Comparison of ENCODE assay signal across 18 cellular contexts in the genomic region with DNA sequence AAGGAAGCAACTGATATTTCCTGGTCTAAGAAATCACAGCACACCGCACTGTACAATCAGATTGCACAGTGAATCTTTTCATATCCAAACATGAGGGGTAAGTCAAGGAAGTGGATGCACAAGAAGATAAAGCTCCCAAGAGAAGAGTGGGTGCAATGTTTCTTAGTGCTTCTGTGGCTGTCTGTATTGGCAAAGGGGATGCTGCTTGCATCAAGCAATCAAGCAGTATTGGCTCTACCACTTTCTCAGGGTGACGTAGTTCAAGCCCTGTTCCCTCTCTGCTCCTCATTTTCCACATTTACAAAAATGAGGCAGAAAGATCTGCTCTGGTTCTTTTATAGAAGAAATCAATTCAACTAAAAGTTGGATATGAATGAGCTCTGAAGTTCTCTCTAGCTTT. TPM values are rescaled to one million over a fixed set of nuclear protein-coding genes. Genes with fewer than 3 reads are reported as not detected.
DNase-seq lines count a peak whose midpoint lies in the region; ATAC-seq and TF ChIP-seq lines count a peak whose summit lies in the region.
"Had no signal": no experiment of that assay in that cellular context is flagged by ENCODE, and none has a peak within 500 bp of the region (broad histone marks: within the 10 kb centered on the region; RNA-seq: fewer than 3 reads in every experiment).

No MANE protein-coding gene starts in this region.

- peak overlapping the region; percentile 93 for H3K27ac Mint-ChIP-seq in activated CD4-positive, alpha-beta T cell treated with anti-CD3 and anti-CD28 coated beads for 36 hours
- H3K27ac Mint-ChIP-seq: type B pancreatic cell had no signal

- CTCF ChIA-PET in activated CD4-positive, alpha-beta T cell treated with anti-CD3 and anti-CD28 coated beads for 36 hours (lab: Charles Lee): interaction anchor here (0.6 to 3.7 kb wide), 20 partner anchors 10 to 522 kb away, joined by 3 to 44 read pairs (median 5); a partner anchor contains a TSS

- H3K27ac ChIP-seq in Peyer's patch (peak overlapping the region; percentile 69 to 84 (median 72)), spleen (peak overlapping the region in 7 of 8 donors; percentile 63 to 94 (median 90))
- H3K27ac ChIP-seq in effector memory CD4-positive, alpha-beta T cell (ENCODE audit: insufficient read depth, low read length, poor library complexity, severe bottlenecking): peak overlapping the region; percentile 80
- H3K27ac ChIP-seq: 22Rv1, prostate gland had no signal

- H3K4me3 ChIP-seq in Peyer's patch: peak overlapping the region; percentile 11 to 32 (median 28)
- peak overlapping the region; percentile 50 for H3K4me3 ChIP-seq in effector memory CD4-positive, alpha-beta T cell (ENCODE audit: insufficient read depth, low read depth, low read length, poor library complexity, severe bottlenecking)
- peak overlapping the region; percentile 4 to 75 (median 44) for H3K4me3 ChIP-seq in spleen
- H3K4me3 ChIP-seq: prostate gland had no signal

- intact Hi-C loops in activated CD4-positive, alpha-beta T cell treated with anti-CD3 and anti-CD28 coated beads for 36 hours (cut with DNase I, micrococcal nuclease): loop anchor here (2.0 to 10.0 kb wide), 6 partner anchors 19 to 597 kb away; a partner anchor contains a TSS
- intact Hi-C loops in spleen (cut with DNase I; ENCODE audit: low total_unique reads): no loop called here

- TF ChIP-seq CTCF in Peyer's patch (IDR thresholded peaks at IDR 0.05) (no peak), spleen (IDR thresholded peaks at IDR 0.05 in 8 of 11, conservative IDR thresholded peaks at IDR 0.05 in 3 of 11) (no peak)

- no peaks in the 10 kb centered on the region for H3K9me3 Mint-ChIP-seq in activated CD4-positive, alpha-beta T cell treated with anti-CD3 and anti-CD28 coated beads for 36 hours (ENCODE audit: low read depth)
- H3K9me3 Mint-ChIP-seq: type B pancreatic cell had no signal

- H3K4me1 Mint-ChIP-seq in activated CD4-positive, alpha-beta T cell treated with anti-CD3 and anti-CD28 coated beads for 36 hours: peaks cover 67% of the 10 kb centered on the region

- TF ChIP-seq POLR2A in Peyer's patch (IDR thresholded peaks at IDR 0.05) (no peak), spleen (IDR thresholded peaks at IDR 0.05) (no peak)

- DNase-seq in activated CD4-positive, alpha-beta T cell treated with anti-CD3 and anti-CD28 coated beads for 36 hours: no peak
- no peak for DNase-seq in activated CD4-positive, alpha-beta T cell treated with anti-CD3 and anti-CD28 coated beads for 4 hours
- DNase-seq in Peyer's patch (no peak), spleen (no peak), GM03348 (ENCODE audit: low spot score) (no peak)
- no peak for DNase-seq in effector memory CD4-positive, alpha-beta T cell
- DNase-seq: amygdala, islet precursor cell, NCI-H2107, T-helper 9 cell had no signal

- ATAC-seq in activated CD4-positive, alpha-beta T cell treated with anti-CD3 and anti-CD28 coated beads for 36 hours: peak; percentile 24
- no peak for ATAC-seq in GM18517 (IDR thresholded peaks at IDR 0.05; ENCODE audit: unreplicated experiment)
- ATAC-seq in HG02981 (IDR thresholded peaks at IDR 0.05; ENCODE audit: unreplicated experiment): no peak
- ATAC-seq: Right ventricle myocardium inferior had no signal

- H3K4me1 ChIP-seq in Peyer's patch (no peaks in the 10 kb centered on the region), spleen (peaks cover 4 to 71% (median 34%) of the 10 kb centered on the region in 6 donors)
- H3K4me1 ChIP-seq in effector memory CD4-positive, alpha-beta T cell (ENCODE audit: control insufficient read depth, insufficient read depth, low read length, poor library complexity, severe bottlenecking): peaks cover 27% of the 10 kb centered on the region
- H3K4me1 ChIP-seq: prostate gland had no signal

- POLR2A ChIA-PET in activated CD4-positive, alpha-beta T cell treated with anti-CD3 and anti-CD28 coated beads for 36 hours (lab: Charles Lee): interaction anchor here (0.6 to 3.2 kb wide), 8 partner anchors 7 to 237 kb away, joined by 3 to 33 read pairs (median 8); no protein-coding TSS in a partner anchor

- H3K4me3 Mint-ChIP-seq in activated CD4-positive, alpha-beta T cell treated with anti-CD3 and anti-CD28 coated beads for 36 hours: peak overlapping the region; percentile 85
- H3K4me3 Mint-ChIP-seq: type B pancreatic cell had no signal

- H3K36me3 ChIP-seq in Peyer's patch: no peaks in the 10 kb centered on the region
- H3K36me3 ChIP-seq in effector memory CD4-positive, alpha-beta T cell (ENCODE audit: control insufficient read depth, insufficient read depth, low read length): peaks cover 4% of the 10 kb centered on the region
- H3K36me3 ChIP-seq in spleen: no peaks in the 10 kb centered on the region
- H3K36me3 ChIP-seq: prostate gland had no signal

- H3K9me3 ChIP-seq in Peyer's patch (no peaks in the 10 kb centered on the region), spleen (no peaks in the 10 kb centered on the region)
- no peaks in the 10 kb centered on the region for H3K9me3 ChIP-seq in effector memory CD4-positive, alpha-beta T cell (ENCODE audit: control insufficient read depth, low read length)
- H3K9me3 ChIP-seq: prostate gland had no signal

- no peaks in the 10 kb centered on the region for H3K27me3 ChIP-seq in Peyer's patch
- H3K27me3 ChIP-seq in effector memory CD4-positive, alpha-beta T cell (replicated peaks; ENCODE audit: control insufficient read depth, insufficient read depth, low read length, poor library complexity, severe bottlenecking): no peaks in the 10 kb centered on the region
- H3K27me3 ChIP-seq in spleen (replicated peaks in 1 of 7): peaks cover 0 to 4% (median 0%) of the 10 kb centered on the region in 7 donors

- 58 to 77% (median 65%) methylated on average over 2 of the region's 2 CpGs for WGBS in spleen, 5 donors

- H3K27me3 Mint-ChIP-seq in activated CD4-positive, alpha-beta T cell treated with anti-CD3 and anti-CD28 coated beads for 36 hours: no peaks in the 10 kb centered on the region

- H3K36me3 Mint-ChIP-seq in activated CD4-positive, alpha-beta T cell treated with anti-CD3 and anti-CD28 coated beads for 36 hours (ENCODE audit: low read depth): peaks cover 46% of the 10 kb centered on the region
- H3K36me3 Mint-ChIP-seq: type B pancreatic cell had no signal

RNA-seq across cellular contexts. Expression of a gene that starts 2.3 kb away (rescaled TPM):
- 10 to 100 TPM; 42.3 to 48.2 TPM for total RNA-seq in activated CD4-positive, alpha-beta T cell treated with anti-CD3 and anti-CD28 coated beads for 36 hours
- total RNA-seq in Peyer's patch (10 to 100 TPM in 1 of 4 donors, 1 to 10 TPM in 3; 2.1 to 11.6 (median 4.7) TPM), spleen (10 to 100 TPM in 5 of 7 donors, 1 to 10 TPM in 2; 7.1 to 42.7 (median 19.2) TPM)
- 10 to 100 TPM in 2 of 3 donors, 1 to 10 TPM in 1; 4.8 to 16.0 (median 10.2) TPM for polyA plus RNA-seq in spleen
- total RNA-seq: glomerular endothelial cell, M059J had no signal
